ENCODE assay signal across 20 cellular contexts in the genomic region with DNA sequence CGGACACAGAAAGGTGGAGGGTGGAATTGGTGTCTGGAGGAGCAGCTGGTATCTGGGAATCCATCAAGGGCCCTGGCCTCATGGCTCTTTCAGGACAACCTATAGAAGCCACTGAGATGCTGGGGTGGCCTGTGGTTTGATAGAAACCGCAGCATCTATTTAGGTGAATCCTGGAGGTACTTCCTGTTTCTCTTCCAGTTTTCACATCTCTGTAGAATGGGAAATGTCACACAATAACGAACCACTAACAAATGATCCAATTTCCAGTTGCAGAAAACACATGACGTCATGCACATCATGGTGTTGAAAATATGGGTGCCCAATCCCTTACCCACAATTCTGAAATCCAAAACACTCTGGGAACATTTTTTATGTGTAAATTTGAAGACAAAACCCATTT. TPM values are rescaled to one million over a fixed set of nuclear protein-coding genes. Genes with fewer than 3 reads are reported as not detected.
"Had no signal": no experiment of that assay in that cellular context is flagged by ENCODE, and none has a peak within 500 bp of the region (broad histone marks: within the 10 kb centered on the region; RNA-seq: fewer than 3 reads in every experiment).

No MANE protein-coding gene starts in this region.

- H3K4me3 ChIP-seq: esophagus squamous epithelium, hepatocyte, mucosa of descending colon, neural progenitor cell, prostate gland, right atrium auricular region, vagina had no signal

- H2AFZ ChIP-seq: hepatocyte, neural progenitor cell had no signal

- H3K4me2 ChIP-seq: hepatocyte, neural progenitor cell had no signal

- H3K27ac ChIP-seq: esophagus squamous epithelium, hepatocyte, neural progenitor cell, prostate gland, right atrium auricular region, vagina had no signal

- H3K27me3 ChIP-seq: hepatocyte, neural progenitor cell, right atrium auricular region, vagina had no signal

- H3K79me2 ChIP-seq: hepatocyte had no signal

- H3K9ac ChIP-seq: neural progenitor cell had no signal

- H3K27me3 Mint-ChIP-seq: activated naive CD8-positive, alpha-beta T cell treated with anti-CD3 and anti-CD28 coated beads for 36 hours; naive B cell; stimulated activated naive CD8-positive, alpha-beta T cell treated with anti-CD3 and anti-CD28 coated beads, Interleukin-15, Interleukin-2, amounts not matched to agents 100 ng/mL and 50 ng/mL, for 24 hours had no signal

- H3K9me3 ChIP-seq: prostate gland had no signal

- ATAC-seq: left cardiac atrium, mucosa of descending colon had no signal

- DNase-seq: activated CD4-positive, alpha-beta T cell treated with anti-CD3 and anti-CD28 coated beads, Interleukin-2, amount 50 U/mL, for 4 hours; activated naive CD4-positive, alpha-beta T cell; activated naive CD8-positive, alpha-beta T cell treated with anti-CD3 and anti-CD28 coated beads for 36 hours; amniotic stem cell; dermis blood vessel endothelial cell; effector memory CD4-positive, alpha-beta T cell; esophagus squamous epithelium; left cardiac atrium; mesenchymal stem cell; mucosa of descending colon; naive B cell; stimulated activated CD4-positive, alpha-beta T cell treated with anti-CD3 and anti-CD28 coated beads, Interleukin-2, amount 100 ng/mL, for 24 hours; trophoblast cell had no signal

- H3K4me3 Mint-ChIP-seq: activated naive CD8-positive, alpha-beta T cell treated with anti-CD3 and anti-CD28 coated beads for 36 hours; neural progenitor cell; stimulated activated naive CD8-positive, alpha-beta T cell treated with anti-CD3 and anti-CD28 coated beads, Interleukin-15, Interleukin-2, amounts not matched to agents 100 ng/mL and 50 ng/mL, for 24 hours had no signal

- H3K4me1 Mint-ChIP-seq: neural progenitor cell had no signal

- H3K27ac Mint-ChIP-seq: activated naive CD8-positive, alpha-beta T cell treated with anti-CD3 and anti-CD28 coated beads for 36 hours; naive B cell; neural progenitor cell; stimulated activated naive CD8-positive, alpha-beta T cell treated with anti-CD3 and anti-CD28 coated beads, Interleukin-15, Interleukin-2, amounts not matched to agents 100 ng/mL and 50 ng/mL, for 24 hours had no signal

- H3K36me3 ChIP-seq: esophagus squamous epithelium, neural progenitor cell, prostate gland, right atrium auricular region, vagina had no signal

- H3K4me1 ChIP-seq: neural progenitor cell, prostate gland had no signal

RNA-seq across cellular contexts. Expression of gene ROPN1L, which starts 52.2 kb away (rescaled TPM):
- total RNA-seq: activated naive CD8-positive, alpha-beta T cell treated with anti-CD3 and anti-CD28 coated beads for 36 hours; mucosa of descending colon; skeletal muscle tissue had no signal
